In genomic region chr9:128106940-128107259, GRCh38 we compare ENCODE assay signal across 1 cellular context.
TF ChIP-seq lines count a peak whose summit lies in the region.

No MANE protein-coding gene starts in this region.

TF ChIP-seq in HepG2, 621 proteins besides CTCF, POLR2A, EP300 and RAD21:
- TF ChIP-seq AGO2 (optimal IDR thresholded peaks at IDR 0.05; ENCODE audit: low read depth, low read length) (peak; percentile 43), FOXC1 (CRISPR knock-in tag; IDR thresholded peaks at IDR 0.05; ENCODE audit: borderline replicate concordance) (no peak)
TF ChIP-seq in HepG2: peak in this region for 1.
